In the genomic region with DNA sequence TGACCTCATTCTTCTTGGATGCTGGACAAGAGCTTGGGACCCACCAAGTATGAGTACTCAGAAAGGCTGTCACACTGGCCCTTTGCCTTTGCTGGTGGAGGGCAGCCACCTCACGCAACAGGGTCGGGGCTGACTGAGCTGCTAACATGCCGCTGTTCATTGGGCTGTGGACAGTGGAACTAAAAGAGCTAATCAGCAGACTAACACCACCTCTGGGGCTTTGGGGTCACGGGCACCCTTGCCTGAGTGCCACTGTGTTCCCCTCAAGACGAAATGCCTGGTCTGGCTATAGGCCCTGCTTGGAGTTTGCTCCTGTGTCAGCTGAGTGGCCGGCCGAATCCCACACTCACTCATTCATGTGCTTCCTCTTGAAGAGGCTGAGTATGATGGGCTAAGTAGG, we compare ENCODE assay signal across 17 cellular contexts.
DNase-seq lines count a peak whose midpoint lies in the region; ATAC-seq, FAIRE-seq and TF ChIP-seq lines count a peak whose summit lies in the region.
"Had no signal": no experiment of that assay in that cellular context is flagged by ENCODE, and none has a peak within 500 bp of the region (broad histone marks: within the 10 kb centered on the region; RNA-seq: fewer than 3 reads in every experiment).

No MANE protein-coding gene starts in this region.

- no peaks in the 10 kb centered on the region for H3K27me3 ChIP-seq in right atrium auricular region
- no peaks in the 10 kb centered on the region for H3K27me3 ChIP-seq in thyroid gland
- no peaks in the 10 kb centered on the region for H3K27me3 ChIP-seq in small intestine (ENCODE audit: control insufficient read depth in 2 of 2, insufficient read depth in 2 of 2, low read length in 2 of 2)
- H3K27me3 ChIP-seq: BLaER1 had no signal

- H3K27ac Mint-ChIP-seq in nephron progenitor cell, result peak overlapping the region; percentile 90
- H3K27ac Mint-ChIP-seq: CD4-positive, alpha-beta T cell; HFFc6 had no signal

- TF ChIP-seq CTCF in right atrium auricular region (IDR thresholded peaks at IDR 0.05) (no peak), nephron progenitor cell (IDR thresholded peaks at IDR 0.05) (no peak), thyroid gland (IDR thresholded peaks at IDR 0.05) (no peak)

- no peak for TF ChIP-seq POLR2A in thyroid gland (IDR thresholded peaks at IDR 0.05)

- WGBS in thyroid gland, 2 donors, result 50 to 51% methylated on average over 3 to 7 of the region's 7 CpGs
- WGBS in small intestine, 3 donors, result 76 to 92% (median 89%) methylated on average over 7 of the region's 7 CpGs

- FAIRE-seq in small intestine (lab: Jason Lieb, UNC), result no peak

- DNase-seq in Right ventricle myocardium superior (peak; percentile 26), cardiac septum (ENCODE audit: low spot score) (no peak), right atrium auricular region (ENCODE audit: low spot score) (peak; percentile 68), nephron progenitor cell (no peak), thyroid gland (peak; percentile 72 to 76), NCI-H2107 (lab: John Stamatoyannopoulos, UW) (no peak), small intestine (no peak), cortex of kidney (lab: John Stamatoyannopoulos, UW) (no peak)
- DNase-seq: AML-193; Calu3; CD4-positive, alpha-beta T cell; DMS 273 treated with DMSO at 0.1 percent for 48 hours; HCEC 1CT; HFFc6 had no signal

- no peak overlapping the region for H3K4me3 ChIP-seq in right atrium auricular region
- no peak overlapping the region for H3K4me3 ChIP-seq in thyroid gland (replicated peaks in 1 of 3)
- no peak overlapping the region for H3K4me3 ChIP-seq in small intestine (ENCODE audit: low read depth in 1 of 2, low read length in 2 of 2)
- H3K4me3 ChIP-seq: BLaER1 had no signal

- peaks cover 4% of the 10 kb centered on the region for H3K27me3 Mint-ChIP-seq in nephron progenitor cell (ENCODE audit: low read depth, poor library complexity)
- H3K27me3 Mint-ChIP-seq: CD4-positive, alpha-beta T cell had no signal

- H3K4me3 Mint-ChIP-seq in nephron progenitor cell, result peak overlapping the region; percentile 8
- H3K4me3 Mint-ChIP-seq: CD4-positive, alpha-beta T cell; HFFc6 had no signal

- intact Hi-C loops in Right ventricle myocardium superior (cut with DNase I) (no loop called here), cardiac septum (cut with DNase I) (no loop called here), thyroid gland (cut with DNase I) (no loop called here)

- H3K4me1 ChIP-seq in right atrium auricular region (peaks cover 0 to 6% of the 10 kb centered on the region in 2 donors), thyroid gland (peaks cover 0 to 5% of the 10 kb centered on the region in 2 donors), small intestine (ENCODE audit: control insufficient read depth in 2 of 2, insufficient read depth in 1 of 2, low read depth in 1 of 2, low read length in 1 of 2) (no peaks in the 10 kb centered on the region)
- H3K4me1 ChIP-seq: BLaER1 had no signal

- H3K9me3 ChIP-seq in right atrium auricular region (no peaks in the 10 kb centered on the region), thyroid gland (no peaks in the 10 kb centered on the region), small intestine (ENCODE audit: control insufficient read depth, low read depth) (no peaks in the 10 kb centered on the region)
- H3K9me3 ChIP-seq: BLaER1 had no signal

- H3K36me3 Mint-ChIP-seq in nephron progenitor cell (ENCODE audit: low read depth), result peaks cover 37% of the 10 kb centered on the region

- H3K27ac ChIP-seq in right atrium auricular region (peak overlapping the region; percentile 47 to 81), thyroid gland (no peak overlapping the region), small intestine (ENCODE audit: low read depth in 1 of 2, low read length in 1 of 2) (no peak overlapping the region)
- H3K27ac ChIP-seq: 22Rv1, BLaER1, HL-60 had no signal

- H3K4me1 Mint-ChIP-seq in nephron progenitor cell, result peaks cover 31% of the 10 kb centered on the region

- ATAC-seq in Right ventricle myocardium superior (ENCODE audit: poor library complexity), result no peak

- H3K36me3 ChIP-seq in right atrium auricular region, result no peaks in the 10 kb centered on the region
- no peaks in the 10 kb centered on the region for H3K36me3 ChIP-seq in thyroid gland
- H3K36me3 ChIP-seq in small intestine (ENCODE audit: control insufficient read depth in 2 of 2, insufficient read depth in 2 of 2, low read length in 2 of 2), result no peaks in the 10 kb centered on the region
- H3K36me3 ChIP-seq: BLaER1 had no signal

- peaks cover 39% of the 10 kb centered on the region for H3K9me3 Mint-ChIP-seq in nephron progenitor cell
- H3K9me3 Mint-ChIP-seq: CD4-positive, alpha-beta T cell; HFFc6 had no signal

Comparison
In these comparisons a context has a peak if more than half of its experiments do, and no peak if none do; other contexts are left out.
1. DNase-seq: peak in Right ventricle myocardium superior (single experiment), right atrium auricular region (single experiment) and thyroid gland (2 of 2); none in cardiac septum (single experiment), nephron progenitor cell (single experiment), NCI-H2107 (single experiment), small intestine (single experiment) and cortex of kidney (single experiment).
2. H3K27ac ChIP-seq: peak in right atrium auricular region (2 of 2); none in thyroid gland (0 of 3) and small intestine (0 of 2).